Comparison of ENCODE assay signal across 8 cellular contexts in genomic region chr10:65030263-65030662, GRCh38.
"Had no signal": no experiment of that assay in that cellular context is flagged by ENCODE, and none has a peak within 500 bp of the region (broad histone marks: within the 10 kb centered on the region; RNA-seq: fewer than 3 reads in every experiment).

No MANE protein-coding gene starts in this region.

- FAIRE-seq: HTR-8/SVneo, K562 had no signal

- H3K4me3 ChIP-seq: K562 had no signal

- ATAC-seq: K562 had no signal

- H3K36me3 Mint-ChIP-seq: IgD-negative memory B cell had no signal

- H3K4me3 Mint-ChIP-seq: IgD-negative memory B cell had no signal

- H3K27me3 Mint-ChIP-seq: IgD-negative memory B cell had no signal

- H3K9ac ChIP-seq: KMS-11 had no signal

- H3K27ac Mint-ChIP-seq: IgD-negative memory B cell had no signal

- H3K27ac ChIP-seq: HL-60, KMS-11 had no signal

- H3K4me2 ChIP-seq: KMS-11 had no signal

- H3K4me1 Mint-ChIP-seq: IgD-negative memory B cell had no signal

- DNase-seq: IMR-90, KBM-7, KG1 had no signal
